In the genomic region with DNA sequence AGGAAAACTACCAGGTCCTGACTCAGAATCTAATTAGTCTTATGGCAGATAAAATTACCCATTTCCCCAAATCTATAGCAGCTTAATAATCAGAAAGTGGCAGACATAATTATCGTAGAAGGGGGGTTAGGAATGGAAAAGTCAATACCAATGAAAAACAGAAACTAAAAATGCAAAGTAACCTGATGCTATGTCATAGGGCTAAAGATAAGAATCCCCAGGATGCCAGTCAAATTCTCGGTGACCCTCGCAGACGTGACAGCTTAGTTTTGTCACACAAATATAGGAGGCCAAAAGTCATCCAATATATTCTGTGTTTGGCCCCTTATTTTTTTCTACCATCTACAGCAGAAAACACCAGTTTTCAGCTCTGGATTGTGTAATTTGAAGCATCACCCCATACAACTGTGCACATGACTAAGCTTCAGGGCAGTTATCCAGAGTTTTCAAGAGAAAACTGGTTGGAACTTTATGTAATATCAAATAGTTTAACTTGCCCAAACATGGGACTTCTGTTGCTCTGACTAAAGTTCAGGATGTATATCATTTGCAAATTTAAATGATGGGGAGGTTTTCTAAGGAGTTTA, we compare ENCODE assay signal across 9 cellular contexts. TPM values are rescaled to one million over a fixed set of nuclear protein-coding genes. Genes with fewer than 3 reads are reported as not detected.
DNase-seq lines count a peak whose midpoint lies in the region; ATAC-seq and TF ChIP-seq lines count a peak whose summit lies in the region.
"Had no signal": no experiment of that assay in that cellular context is flagged by ENCODE, and none has a peak within 500 bp of the region (broad histone marks: within the 10 kb centered on the region; RNA-seq: fewer than 3 reads in every experiment).

No MANE protein-coding gene starts in this region.

- no TSS peak for BruUV-seq in A673 (replicated peaks; lab: Mats Ljungman, UMichigan)

- H3K9me3 ChIP-seq in right lobe of liver (no peaks in the 10 kb centered on the region), A673 (ENCODE audit: low read depth, low read length, poor library complexity, severe bottlenecking) (no peaks in the 10 kb centered on the region)

- no peak for TF ChIP-seq CTCF in right lobe of liver (IDR thresholded peaks at IDR 0.05)
- no peak for TF ChIP-seq CTCF in A673 (conservative IDR thresholded peaks at IDR 0.05; ENCODE audit: low read depth, low read length)

- 19% methylated on average over 4 of the region's 4 CpGs for WGBS in right lobe of liver (ENCODE audit: insufficient coverage, low coverage, low lambda C conversion rate, missing lambda C conversion rate)

- ATAC-seq in GM18861 (IDR thresholded peaks at IDR 0.05; ENCODE audit: unreplicated experiment) (peak; percentile 22), HG02623 (IDR thresholded peaks at IDR 0.05; ENCODE audit: unreplicated experiment) (peak; percentile 21), right lobe of liver (peak; percentile 79 to 87 (median 84))

- CTCF ChIA-PET in A673 (lab: Charles Lee): no interaction called here

- POLR2A ChIA-PET in A673 (lab: Charles Lee; ENCODE audit: low non-redundant PET): no interaction called here

- H3K27ac ChIP-seq in right lobe of liver (peak overlapping the region; percentile 56 to 74 (median 74)), A673 (ENCODE audit: low read depth, low read length, poor library complexity, severe bottlenecking) (no peak overlapping the region)

- H3K4me3 ChIP-seq in right lobe of liver (peak overlapping the region in 1 of 3 donors; percentile 24), A673 (ENCODE audit: low read depth, low read length, poor library complexity, severe bottlenecking) (no peak overlapping the region)

- H3K27me3 ChIP-seq in right lobe of liver (no peaks in the 10 kb centered on the region), A673 (replicated peaks; ENCODE audit: insufficient read depth, low read depth, low read length, poor library complexity) (no peaks in the 10 kb centered on the region)

- H3K4me1 ChIP-seq in right lobe of liver (peaks cover 0 to 20% (median 0%) of the 10 kb centered on the region in 4 donors), A673 (ENCODE audit: insufficient read depth, low read length, poor library complexity, severe bottlenecking) (peaks cover 9% of the 10 kb centered on the region)

- no peak for TF ChIP-seq POLR2A in right lobe of liver (IDR thresholded peaks at IDR 0.05)

- H3K36me3 ChIP-seq in right lobe of liver (no peaks in the 10 kb centered on the region), A673 (ENCODE audit: insufficient read depth, low read length, poor library complexity, severe bottlenecking) (no peaks in the 10 kb centered on the region)

- intact Hi-C loops in right lobe of liver (cut with DNase I) (no loop called here), A673 (cut with micrococcal nuclease; ENCODE audit: unreplicated experiment) (no loop called here)

- DNase-seq in NCI-H146 (lab: John Stamatoyannopoulos, UW): peak; percentile 92
- no peak for DNase-seq in right lobe of liver
- DNase-seq in HuH-7.5 (ENCODE audit: low spot score): no peak
- no peak for DNase-seq in DMS 273 (lab: John Stamatoyannopoulos, UW; ENCODE audit: unreplicated experiment)
- DNase-seq in A673 (ENCODE audit: low spot score): no peak
- no peak for DNase-seq in NCI-H524 (lab: John Stamatoyannopoulos, UW)

RNA-seq across cellular contexts. Expression of a gene that starts 30.9 kb away (rescaled TPM):
- total RNA-seq in right lobe of liver (1 to 10 TPM in 3 of 6 experiments, under 1 TPM in 3; 0.22 to 2.2 (median 0.91) TPM), A673 (2021) (not detected in 2 replicates)
- total RNA-seq: neural crest cell had no signal

Comparison
In these comparisons a context has a peak if more than half of its experiments do, and no peak if none do; other contexts are left out.
1. ATAC-seq: peak in every context shown above with its lines; median percentile 84 in right lobe of liver; 22 in GM18861; 21 in HG02623.